Comparison of ENCODE assay signal across 17 cellular contexts in the genomic region with DNA sequence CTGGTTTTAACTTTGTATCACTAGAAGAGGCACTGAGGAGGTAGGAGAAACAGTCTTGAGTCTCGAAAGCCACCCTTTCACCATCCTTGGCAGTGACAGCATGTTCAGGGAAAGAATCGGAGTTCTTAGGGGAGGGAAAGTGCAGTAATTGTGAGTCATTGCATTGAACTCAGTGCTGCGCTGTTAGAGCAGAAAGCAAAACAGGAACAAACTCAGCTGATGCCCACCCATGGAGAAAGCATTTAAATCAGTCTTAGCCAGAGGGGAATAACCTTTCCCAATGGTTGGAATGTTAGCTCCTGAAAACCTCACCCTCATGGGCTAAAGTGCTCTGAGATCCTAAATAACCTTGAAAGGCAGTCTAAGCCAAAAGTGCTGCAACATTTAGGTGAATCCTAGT.
"Had no signal": no experiment of that assay in that cellular context is flagged by ENCODE, and none has a peak within 500 bp of the region (broad histone marks: within the 10 kb centered on the region; RNA-seq: fewer than 3 reads in every experiment).

No MANE protein-coding gene starts in this region.

- DNase-seq: activated CD4-positive, alpha-beta T cell treated with anti-CD3 and anti-CD28 coated beads, Interleukin-2, amount 50 U/mL, for 4 hours; activated CD4-positive, CD25-positive, alpha-beta regulatory T cell treated with anti-CD3 and anti-CD28 coated beads, Interleukin-2, amount 50 U/mL, for 72 hours; activated effector memory CD4-positive, alpha-beta T cell treated with Interleukin-2 at 50 U/mL for 16 hours; activated T-cell treated with anti-CD3 and anti-CD28 coated beads, Interleukin-2, amount 50 U/mL, for 1 hour; brain microvascular endothelial cell; dorsolateral prefrontal cortex; esophagus squamous epithelium; foreskin keratinocyte; head of caudate nucleus; retina; stimulated activated CD4-positive, alpha-beta T cell treated with anti-CD3 and anti-CD28 coated beads, Interleukin-4, amount 100 ng/mL, for 4 hours; stimulated activated naive CD8-positive, alpha-beta T cell treated with anti-CD3 and anti-CD28 coated beads, Interleukin-15, amount 100 ng/mL, for 72 hours; T-helper 17 cell had no signal

- H3K36me3 Mint-ChIP-seq: activated naive CD4-positive, alpha-beta T cell treated with anti-CD3 and anti-CD28 coated beads, Interleukin-2, amount 50 U/mL, for 24 hours had no signal

- FAIRE-seq: endometrium had no signal

- ATAC-seq: foreskin keratinocyte; stimulated activated naive CD8-positive, alpha-beta T cell treated with anti-CD3 and anti-CD28 coated beads, Interleukin-15, amount 100 ng/mL, for 72 hours; T-helper 17 cell had no signal

- H3K4me1 Mint-ChIP-seq: activated naive CD4-positive, alpha-beta T cell treated with anti-CD3 and anti-CD28 coated beads, Interleukin-2, amount 50 U/mL, for 24 hours; stimulated activated naive CD8-positive, alpha-beta T cell treated with anti-CD3 and anti-CD28 coated beads, Interleukin-15, amount 100 ng/mL, for 72 hours; T-helper 17 cell had no signal

- H3K4me3 Mint-ChIP-seq: activated naive CD4-positive, alpha-beta T cell treated with anti-CD3 and anti-CD28 coated beads, Interleukin-2, amount 50 U/mL, for 24 hours; stimulated activated naive CD8-positive, alpha-beta T cell treated with anti-CD3 and anti-CD28 coated beads, Interleukin-15, amount 100 ng/mL, for 72 hours; T-helper 17 cell had no signal

- H2AFZ ChIP-seq: parathyroid adenoma had no signal

- H3K4me3 ChIP-seq: dorsolateral prefrontal cortex, esophagus squamous epithelium, thoracic aorta had no signal

- H3K79me2 ChIP-seq: parathyroid adenoma had no signal

- H3K27me3 ChIP-seq: brain microvascular endothelial cell, esophagus squamous epithelium, foreskin keratinocyte had no signal

- H3K4me1 ChIP-seq: esophagus squamous epithelium, foreskin keratinocyte, parathyroid adenoma had no signal

- H3K27ac Mint-ChIP-seq: activated naive CD4-positive, alpha-beta T cell treated with anti-CD3 and anti-CD28 coated beads, Interleukin-2, amount 50 U/mL, for 24 hours; stimulated activated naive CD8-positive, alpha-beta T cell treated with anti-CD3 and anti-CD28 coated beads, Interleukin-15, amount 100 ng/mL, for 72 hours; T-helper 17 cell had no signal

- H3K9ac ChIP-seq: parathyroid adenoma had no signal

- H3K27me3 Mint-ChIP-seq: activated naive CD4-positive, alpha-beta T cell treated with anti-CD3 and anti-CD28 coated beads, Interleukin-2, amount 50 U/mL, for 24 hours; stimulated activated naive CD8-positive, alpha-beta T cell treated with anti-CD3 and anti-CD28 coated beads, Interleukin-15, amount 100 ng/mL, for 72 hours; T-helper 17 cell had no signal

- H3K9me3 ChIP-seq: esophagus squamous epithelium, thoracic aorta had no signal

- H3K36me3 ChIP-seq: brain microvascular endothelial cell, esophagus squamous epithelium, thoracic aorta had no signal

- H3K27ac ChIP-seq: brain microvascular endothelial cell, dorsolateral prefrontal cortex, esophagus squamous epithelium, foreskin keratinocyte, parathyroid adenoma, thoracic aorta had no signal
